1 cellular context compared by ENCODE assay signal in the genomic region with DNA sequence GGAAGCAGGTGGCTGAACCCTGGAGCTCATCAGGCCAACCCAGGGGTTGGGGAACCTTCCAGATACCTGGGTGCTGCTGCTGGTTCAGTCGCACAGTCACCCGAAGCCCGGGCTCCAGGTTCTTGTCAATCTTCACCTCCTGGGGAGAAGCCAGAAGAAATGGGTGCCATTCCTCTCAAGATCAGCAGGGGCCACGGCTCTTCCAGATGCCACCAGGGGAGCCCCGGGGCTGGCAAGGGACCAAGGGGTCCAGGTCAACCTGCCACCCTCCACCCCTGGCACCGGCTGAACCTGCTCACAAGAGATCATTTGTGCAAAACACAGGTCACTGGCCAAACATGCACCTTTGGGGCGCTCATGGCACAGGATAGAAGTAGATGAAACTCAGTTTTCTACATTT.
A peak's percentile ranks its signal among the peaks of the same experiment; 100 is the strongest.
TF ChIP-seq lines count a peak whose summit lies in the region.

No MANE protein-coding gene starts in this region.

TF ChIP-seq in K562, 482 proteins besides CTCF, POLR2A, EP300 and RAD21:
- TF ChIP-seq SUPT5H (IDR thresholded peaks at IDR 0.05) (0 out of 2 replicates have a peak, but pooled peaks have one; percentile 28), TCF7L2 (IDR thresholded peaks at IDR 0.05; ENCODE audit: low read depth, low read length) (no peak), MEF2D (tag; conservative IDR thresholded peaks at IDR 0.05; ENCODE audit: low read depth) (no peak), ZNF197 (CRISPR knock-in tag; IDR thresholded peaks at IDR 0.05; ENCODE audit: low read depth) (no peak), POLR2G (IDR thresholded peaks at IDR 0.05; ENCODE audit: low read depth, low read length) (peak; percentile 61), TAF15 (IDR thresholded peaks at IDR 0.05; ENCODE audit: low read depth, low read length) (no peak), NR2F6 (CRISPR knock-in tag; IDR thresholded peaks at IDR 0.05) (no peak)
- TF ChIP-seq, protein P1, sequence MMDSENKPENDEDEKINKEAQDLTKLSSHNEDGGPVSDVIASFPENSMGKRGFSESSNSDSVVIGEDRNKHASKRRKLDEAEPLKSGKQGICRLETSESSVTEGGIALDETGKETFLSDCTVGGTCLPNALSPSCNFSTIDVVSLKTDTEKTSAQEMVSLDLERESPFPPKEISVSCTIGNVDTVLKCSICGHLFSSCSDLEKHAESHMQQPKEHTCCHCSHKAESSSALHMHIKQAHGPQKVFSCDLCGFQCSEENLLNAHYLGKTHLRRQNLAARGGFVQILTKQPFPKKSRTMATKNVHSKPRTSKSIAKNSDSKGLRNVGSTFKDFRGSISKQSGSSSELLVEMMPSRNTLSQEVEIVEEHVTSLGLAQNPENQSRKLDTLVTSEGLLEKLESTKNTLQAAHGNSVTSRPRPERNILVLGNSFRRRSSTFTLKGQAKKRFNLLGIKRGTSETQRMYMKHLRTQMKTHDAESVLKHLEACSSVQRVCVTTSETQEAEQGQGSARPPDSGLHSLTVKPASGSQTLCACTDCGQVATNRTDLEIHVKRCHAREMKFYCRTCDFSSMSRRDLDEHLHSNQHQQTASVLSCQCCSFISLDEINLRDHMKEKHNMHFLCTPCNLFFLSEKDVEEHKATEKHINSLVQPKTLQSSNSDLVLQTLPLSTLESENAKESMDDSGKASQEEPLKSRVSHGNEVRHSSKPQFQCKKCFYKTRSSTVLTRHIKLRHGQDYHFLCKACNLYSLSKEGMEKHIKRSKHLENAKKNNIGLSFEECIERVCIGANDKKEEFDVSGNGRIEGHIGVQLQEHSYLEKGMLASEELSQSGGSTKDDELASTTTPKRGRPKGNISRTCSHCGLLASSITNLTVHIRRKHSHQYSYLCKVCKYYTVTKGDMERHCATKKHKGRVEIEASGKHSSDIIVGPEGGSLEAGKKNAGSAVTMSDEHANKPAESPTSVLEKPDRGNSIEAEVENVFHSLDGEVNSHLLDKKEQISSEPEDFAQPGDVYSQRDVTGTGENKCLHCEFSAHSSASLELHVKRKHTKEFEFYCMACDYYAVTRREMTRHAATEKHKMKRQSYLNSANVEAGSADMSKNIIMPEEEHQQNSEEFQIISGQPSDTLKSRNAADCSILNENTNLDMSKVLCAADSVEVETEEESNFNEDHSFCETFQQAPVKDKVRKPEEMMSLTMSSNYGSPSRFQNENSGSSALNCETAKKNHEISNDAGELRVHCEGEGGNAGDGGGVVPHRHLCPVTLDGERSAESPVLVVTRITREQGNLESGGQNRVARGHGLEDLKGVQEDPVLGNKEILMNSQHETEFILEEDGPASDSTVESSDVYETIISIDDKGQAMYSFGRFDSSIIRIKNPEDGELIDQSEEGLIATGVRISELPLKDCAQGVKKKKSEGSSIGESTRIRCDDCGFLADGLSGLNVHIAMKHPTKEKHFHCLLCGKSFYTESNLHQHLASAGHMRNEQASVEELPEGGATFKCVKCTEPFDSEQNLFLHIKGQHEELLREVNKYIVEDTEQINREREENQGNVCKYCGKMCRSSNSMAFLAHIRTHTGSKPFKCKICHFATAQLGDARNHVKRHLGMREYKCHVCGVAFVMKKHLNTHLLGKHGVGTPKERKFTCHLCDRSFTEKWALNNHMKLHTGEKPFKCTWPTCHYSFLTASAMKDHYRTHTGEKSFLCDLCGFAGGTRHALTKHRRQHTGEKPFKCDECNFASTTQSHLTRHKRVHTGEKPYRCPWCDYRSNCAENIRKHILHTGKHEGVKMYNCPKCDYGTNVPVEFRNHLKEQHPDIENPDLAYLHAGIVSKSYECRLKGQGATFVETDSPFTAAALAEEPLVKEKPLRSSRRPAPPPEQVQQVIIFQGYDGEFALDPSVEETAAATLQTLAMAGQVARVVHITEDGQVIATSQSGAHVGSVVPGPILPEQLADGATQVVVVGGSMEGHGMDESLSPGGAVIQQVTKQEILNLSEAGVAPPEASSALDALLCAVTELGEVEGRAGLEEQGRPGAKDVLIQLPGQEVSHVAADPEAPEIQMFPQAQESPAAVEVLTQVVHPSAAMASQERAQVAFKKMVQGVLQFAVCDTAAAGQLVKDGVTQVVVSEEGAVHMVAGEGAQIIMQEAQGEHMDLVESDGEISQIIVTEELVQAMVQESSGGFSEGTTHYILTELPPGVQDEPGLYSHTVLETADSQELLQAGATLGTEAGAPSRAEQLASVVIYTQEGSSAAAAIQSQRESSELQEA (IDR thresholded peaks at IDR 0.05; ENCODE audit: low read depth), result no peak
- TF ChIP-seq, protein P2, sequence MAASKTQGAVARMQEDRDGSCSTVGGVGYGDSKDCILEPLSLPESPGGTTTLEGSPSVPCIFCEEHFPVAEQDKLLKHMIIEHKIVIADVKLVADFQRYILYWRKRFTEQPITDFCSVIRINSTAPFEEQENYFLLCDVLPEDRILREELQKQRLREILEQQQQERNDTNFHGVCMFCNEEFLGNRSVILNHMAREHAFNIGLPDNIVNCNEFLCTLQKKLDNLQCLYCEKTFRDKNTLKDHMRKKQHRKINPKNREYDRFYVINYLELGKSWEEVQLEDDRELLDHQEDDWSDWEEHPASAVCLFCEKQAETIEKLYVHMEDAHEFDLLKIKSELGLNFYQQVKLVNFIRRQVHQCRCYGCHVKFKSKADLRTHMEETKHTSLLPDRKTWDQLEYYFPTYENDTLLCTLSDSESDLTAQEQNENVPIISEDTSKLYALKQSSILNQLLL (CRISPR knock-in tag; IDR thresholded peaks at IDR 0.05; ENCODE audit: borderline replicate concordance), result no peak
- TF ChIP-seq, protein P3, sequence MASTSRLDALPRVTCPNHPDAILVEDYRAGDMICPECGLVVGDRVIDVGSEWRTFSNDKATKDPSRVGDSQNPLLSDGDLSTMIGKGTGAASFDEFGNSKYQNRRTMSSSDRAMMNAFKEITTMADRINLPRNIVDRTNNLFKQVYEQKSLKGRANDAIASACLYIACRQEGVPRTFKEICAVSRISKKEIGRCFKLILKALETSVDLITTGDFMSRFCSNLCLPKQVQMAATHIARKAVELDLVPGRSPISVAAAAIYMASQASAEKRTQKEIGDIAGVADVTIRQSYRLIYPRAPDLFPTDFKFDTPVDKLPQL (IDR thresholded peaks at IDR 0.05; ENCODE audit: extremely low read depth, insufficient read length), result no peak
